In genomic region chr1:163170975-163171676, GRCh38 we compare ENCODE assay signal across 8 cellular contexts. TPM values are rescaled to one million over a fixed set of nuclear protein-coding genes. Genes with fewer than 3 reads are reported as not detected.
A peak's percentile ranks its signal among the peaks of the same experiment; 100 is the strongest.
DNase-seq lines count a peak whose midpoint lies in the region; ATAC-seq, FAIRE-seq and TF ChIP-seq lines count a peak whose summit lies in the region.

No MANE protein-coding gene starts in this region.

- no peak overlapping the region for H2AFZ ChIP-seq in keratinocyte (ENCODE audit: control insufficient read depth, low read length)

- POLR2A ChIA-PET in HEK293 (lab: Yijun Ruan, JAX): no interaction called here

- no peak overlapping the region for H3K9ac ChIP-seq in keratinocyte (ENCODE audit: control insufficient read depth, extremely low read depth, insufficient read depth, low read length)

- H3K4me3 ChIP-seq in HEK293 (ENCODE audit: low read depth, low read length): no peak overlapping the region
- no peak overlapping the region for H3K4me3 ChIP-seq in keratinocyte (ENCODE audit: control insufficient read depth in 2 of 3, extremely low read depth in 1 of 3, insufficient read depth in 2 of 3, low read depth in 1 of 3, low read length in 3 of 3)

- no peaks in the 10 kb centered on the region for H4K20me1 ChIP-seq in keratinocyte (ENCODE audit: control insufficient read depth, extremely low read depth, insufficient read depth, low read length)

- no peak overlapping the region for H3K4me2 ChIP-seq in keratinocyte (ENCODE audit: control insufficient read depth, extremely low read depth, insufficient read depth, low read depth, low read length)

- H3K36me3 ChIP-seq in HEK293 (ENCODE audit: control insufficient read depth in 2 of 2, insufficient read depth in 1 of 2, low read length in 2 of 2) (no peaks in the 10 kb centered on the region), keratinocyte (ENCODE audit: control insufficient read depth in 2 of 2, extremely low read depth in 1 of 2, insufficient read depth in 2 of 2, low read length in 2 of 2) (no peaks in the 10 kb centered on the region)

- peaks cover 7% of the 10 kb centered on the region; the same call in 1 of the 2 replicates for H3K4me1 ChIP-seq in HEK293 (ENCODE audit: control insufficient read depth, insufficient read depth, low read length)
- peaks cover 17% of the 10 kb centered on the region for H3K4me1 ChIP-seq in keratinocyte (ENCODE audit: control insufficient read depth, extremely low read depth, insufficient read depth, low read length)

- FAIRE-seq in keratinocyte (lab: Jason Lieb, UNC): peak; percentile 56

- H3K27ac ChIP-seq in HEK293 (ENCODE audit: extremely low read depth, low read depth, low read length) (no peak overlapping the region), keratinocyte (ENCODE audit: control insufficient read depth, insufficient read depth, low read length) (no peak overlapping the region)

- no peaks in the 10 kb centered on the region for H3K27me3 ChIP-seq in keratinocyte (ENCODE audit: control insufficient read depth, extremely low read depth, insufficient read depth, low read length)

- ATAC-seq in SK-N-SH treated with all-trans-retinoic acid at 6 μM for 48 hours (peak; percentile 61), HG03139 (IDR thresholded peaks at IDR 0.05; ENCODE audit: unreplicated experiment) (no peak)

- H3K9me3 ChIP-seq in HEK293 (ENCODE audit: control insufficient read depth, insufficient read depth, low read depth, low read length) (no peaks in the 10 kb centered on the region), keratinocyte (ENCODE audit: control insufficient read depth, low read depth, low read length) (no peaks in the 10 kb centered on the region)

- CTCF ChIA-PET in HEK293 (lab: Yijun Ruan, JAX): interaction anchor here (0.6 to 1.3 kb wide), 8 partner anchors 64 to 444 kb away, joined by 3 to 7 read pairs (median 3); partner anchors contain the start of gene RGS4

- H3K79me2 ChIP-seq in keratinocyte (ENCODE audit: control insufficient read depth, insufficient read depth, low read length): no peaks in the 10 kb centered on the region

- TF ChIP-seq CTCF in HEK293 (tag by site-specific recombination; IDR thresholded peaks at IDR 0.05): peak; percentile 16; the same call in 1 of the 2 replicates
- peak; percentile 42 to 60 (median 46) for TF ChIP-seq CTCF in keratinocyte (optimal IDR thresholded peaks at IDR 0.05 in 1 of 3, IDR thresholded peaks at IDR 0.05 in 1 of 3, conservative IDR thresholded peaks at IDR 0.05 in 1 of 3; ENCODE audit: extremely low read depth in 1 of 3, insufficient read depth in 2 of 3, low read length in 3 of 3)

- no peaks in the 10 kb centered on the region for H3K9me1 ChIP-seq in keratinocyte (ENCODE audit: control insufficient read depth, extremely low read depth, insufficient read depth, low read length)

- dilution Hi-C loops in keratinocyte (cut with MboI; ENCODE audit: extremely low pct_ligation_motif_present, low sequenced_read_pairs): no loop called here

- peak; percentile 22 for DNase-seq in AG20443 (ENCODE audit: low spot score)
- DNase-seq in keratinocyte (ENCODE audit: low read depth, low spot score): no peak
- DNase-seq in activated effector memory CD4-positive, alpha-beta T cell treated with anti-CD3 and anti-CD28 coated beads, Interleukin-2, amount 50 U/mL, for 16 hours: no peak
- no peak for DNase-seq in stimulated activated CD4-positive, alpha-beta T cell treated with anti-CD3 and anti-CD28 coated beads, Interleukin-15, amount 100 ng/mL, for 24 hours
- DNase-seq in HK-2 (ENCODE audit: unreplicated experiment): no peak

TF ChIP-seq in HEK293, 187 proteins besides CTCF, POLR2A, EP300 and RAD21 (continues in another document):
- TF ChIP-seq ATF2 (tag by site-specific recombination; IDR thresholded peaks at IDR 0.05; ENCODE audit: low read depth) (peak; percentile 83), ZBTB11 (tag by site-specific recombination; conservative IDR thresholded peaks at IDR 0.05; ENCODE audit: low read depth) (no peak), TCF7L2 (IDR thresholded peaks at IDR 0.05; ENCODE audit: borderline replicate concordance, low read depth, low read length) (no peak)

TF ChIP-seq in SK-N-SH treated with all-trans-retinoic acid at 6 μM for 48 hours, 23 proteins besides CTCF, POLR2A, EP300 and RAD21:
- TF ChIP-seq ARNTL (CRISPR knock-in tag; IDR thresholded peaks at IDR 0.05; ENCODE audit: borderline replicate concordance, low read depth): no peak
- no peak for TF ChIP-seq RARB (CRISPR knock-in tag; IDR thresholded peaks at IDR 0.05)
- no peak for TF ChIP-seq ZNF8 (CRISPR knock-in tag; IDR thresholded peaks at IDR 0.05)
- no peak for TF ChIP-seq ZNF565 (CRISPR knock-in tag; conservative IDR thresholded peaks at IDR 0.05; ENCODE audit: low read depth)
- no peak for TF ChIP-seq OSR1 (CRISPR knock-in tag; IDR thresholded peaks at IDR 0.05)
- TF ChIP-seq POU6F1 (CRISPR knock-in tag; IDR thresholded peaks at IDR 0.05; ENCODE audit: borderline replicate concordance, low read depth): no peak
- TF ChIP-seq ISL1 (CRISPR knock-in tag; IDR thresholded peaks at IDR 0.05): no peak
- no peak for TF ChIP-seq ESRRG (CRISPR knock-in tag; IDR thresholded peaks at IDR 0.05)
- TF ChIP-seq PPARA (CRISPR knock-in tag; IDR thresholded peaks at IDR 0.05; ENCODE audit: borderline replicate concordance): no peak
- no peak for TF ChIP-seq ZFP30 (CRISPR knock-in tag; IDR thresholded peaks at IDR 0.05)
- no peak for TF ChIP-seq BACH2 (CRISPR knock-in tag; IDR thresholded peaks at IDR 0.05; ENCODE audit: borderline replicate concordance)
- TF ChIP-seq CSDC2 (CRISPR knock-in tag; IDR thresholded peaks at IDR 0.05): no peak
- TF ChIP-seq CREB5 (CRISPR knock-in tag; IDR thresholded peaks at IDR 0.05; ENCODE audit: low read depth): no peak
- no peak for TF ChIP-seq TOX (CRISPR knock-in tag; IDR thresholded peaks at IDR 0.05; ENCODE audit: borderline replicate concordance)

RNA-seq across cellular contexts. Expression of gene RGS5, which starts 31.6 kb away (rescaled TPM):
- 2.1 to 4.1 TPM (median 2.7 TPM) in 3 replicates for polyA plus RNA-seq in keratinocyte
- polyA plus RNA-seq in keratinocyte (2011; ENCODE audit: low read depth): 1.3 TPM
- polyA plus RNA-seq in keratinocyte (2011; cell fraction: cytosol; rRNA removed): 2.2 and 3.2 TPM in 2 replicates
- polyA plus RNA-seq in keratinocyte (2011; cell fraction: nucleus; rRNA removed): 1.8 and 3.2 TPM in 2 replicates
- 1.9 and 2.5 TPM in 2 replicates for polyA plus RNA-seq in keratinocyte (2012; ENCODE audit: low replicate concordance)
- polyA minus RNA-seq in keratinocyte: 2.1 to 2.4 TPM in 2 of 3 replicates, not detected in the other
- not detected for polyA minus RNA-seq in keratinocyte (2011; cell fraction: cytosol; rRNA and poly(A)+ RNA removed)
- polyA minus RNA-seq in keratinocyte (2011; cell fraction: nucleus; rRNA and poly(A)+ RNA removed): 1.3 and 2.8 TPM in 2 replicates
